ENCODE assay signal across 8 cellular contexts in the genomic region with DNA sequence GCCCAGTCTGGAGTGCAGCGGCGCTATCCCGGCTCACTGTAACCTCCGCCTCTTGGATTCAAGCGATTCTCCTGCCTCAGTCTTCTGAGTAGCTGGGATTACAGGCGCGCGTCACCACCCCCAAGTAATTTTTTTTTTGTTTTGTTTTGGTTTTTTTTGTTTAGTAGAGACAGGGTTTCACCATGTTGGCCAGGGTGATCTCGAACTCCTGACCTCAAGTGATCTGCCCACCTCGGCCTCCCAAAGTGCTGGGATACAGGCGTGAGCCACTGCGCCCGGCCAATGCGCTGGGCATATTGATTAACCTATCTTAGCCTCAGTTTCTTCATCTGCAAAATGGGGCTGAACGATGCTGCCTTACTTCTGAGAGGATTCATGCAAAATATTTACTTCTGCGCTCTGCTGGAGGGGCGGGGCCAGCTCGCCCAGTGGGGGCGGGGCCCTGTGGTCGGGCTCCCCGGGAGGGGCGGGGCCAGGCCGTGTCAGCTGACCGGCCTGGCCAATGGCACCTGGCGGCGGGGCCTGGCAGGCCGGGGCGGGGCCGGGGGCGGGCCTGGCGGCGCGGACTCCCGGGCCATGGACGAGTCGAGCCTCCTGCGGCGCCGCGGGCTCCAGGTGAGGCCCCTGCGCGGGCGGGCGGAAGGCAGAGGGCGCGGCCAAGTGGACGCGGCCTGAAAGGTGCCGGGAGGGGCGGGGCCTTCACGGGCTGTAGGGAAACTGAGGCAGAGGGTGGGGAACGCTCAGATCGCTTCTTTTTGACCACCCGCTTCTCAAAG. TPM values are rescaled to one million over a fixed set of nuclear protein-coding genes. Genes with fewer than 3 reads are reported as not detected.
DNase-seq lines count a peak whose midpoint lies in the region; ATAC-seq and TF ChIP-seq lines count a peak whose summit lies in the region.

A gene (plus strand): TSS at position 562 of the 776 bp plus-strand sequence. CDS start 15 bp downstream, at position 577.

- no peaks in the 10 kb centered on the region for H3K9me3 Mint-ChIP-seq in chondrocyte (ENCODE audit: low read depth)

- DNase-seq in GM10266 (ENCODE audit: extremely low spot score), result peak; percentile 98
- peak; percentile 95 for DNase-seq in NCI-H2196 (lab: John Stamatoyannopoulos, UW; ENCODE audit: unreplicated experiment)
- peak; percentile 85 to 90 for DNase-seq in activated CD4-positive, alpha-beta T cell treated with anti-CD3 and anti-CD28 coated beads for 24 hours (ENCODE audit: low read depth in 2 of 2)
- DNase-seq in chondrocyte (ENCODE audit: low spot score), result no peak
- peak; percentile 83 for DNase-seq in kidney tubule cell (ENCODE audit: low spot score)
- peak; percentile 82 to 90 for DNase-seq in stimulated activated CD4-positive, alpha-beta T cell treated with anti-CD3 and anti-CD28 coated beads, Interleukin-1b, Interleukin-23, amount 100 ng/mL, for 4 hours (ENCODE audit: low read depth in 2 of 2)
- no peak for DNase-seq in amniotic stem cell (lab: John Stamatoyannopoulos, UW)

- TF ChIP-seq CTCF in GM10266 (IDR thresholded peaks at IDR 0.05; ENCODE audit: control insufficient read depth, insufficient read depth, low read depth, missing control alignments), result no peak
- TF ChIP-seq CTCF in chondrocyte (IDR thresholded peaks at IDR 0.05), result no peak

- H3K4me1 Mint-ChIP-seq in chondrocyte (ENCODE audit: low read depth), result peaks cover 27% of the 10 kb centered on the region

- H3K36me3 Mint-ChIP-seq in chondrocyte (ENCODE audit: low read depth), result no peaks in the 10 kb centered on the region

- H3K27me3 Mint-ChIP-seq in chondrocyte (ENCODE audit: low read depth), result peaks cover 15% of the 10 kb centered on the region

- H3K4me3 Mint-ChIP-seq in chondrocyte (ENCODE audit: unreplicated experiment), result peak within 1 kb of the TSS; percentile 64

- no peak within 1 kb of the TSS for H3K27ac Mint-ChIP-seq in chondrocyte (ENCODE audit: unreplicated experiment)

- peak; percentile 68 for ATAC-seq in HG02642 (IDR thresholded peaks at IDR 0.05; ENCODE audit: poor library complexity, unreplicated experiment)

RNA-seq across cellular contexts. Expression of the gene that starts here (rescaled TPM):
- total RNA-seq in chondrocyte, result 9.7 to 10.1 TPM (median 10.0 TPM) in 3 replicates

Comparison
In these comparisons a context has a peak if more than half of its experiments do, and no peak if none do; other contexts are left out.
1. DNase-seq: peak in GM10266 (single experiment), NCI-H2196 (single experiment), activated CD4-positive, alpha-beta T cell treated with anti-CD3 and anti-CD28 coated beads for 24 hours (2 of 2), kidney tubule cell (single experiment) and stimulated activated CD4-positive, alpha-beta T cell treated with anti-CD3 and anti-CD28 coated beads, Interleukin-1b, Interleukin-23, amount 100 ng/mL, for 4 hours (2 of 2); none in chondrocyte (single experiment) and amniotic stem cell (single experiment).